In genomic region chr2:128026422-128027277, GRCh38 we compare ENCODE assay signal across 8 cellular contexts. TPM values are rescaled to one million over a fixed set of nuclear protein-coding genes. Genes with fewer than 3 reads are reported as not detected.
A peak's percentile ranks its signal among the peaks of the same experiment; 100 is the strongest.
DNase-seq lines count a peak whose midpoint lies in the region; ATAC-seq and TF ChIP-seq lines count a peak whose summit lies in the region.

No MANE protein-coding gene starts in this region.

- H3K4ac ChIP-seq in neuronal stem cell (ENCODE audit: low read length) = no peak overlapping the region

- peak overlapping the region; percentile 54 to 78 (median 72); a peak in 21 of 22 replicates for H3K27ac ChIP-seq in BLaER1 treated with 17β-estradiol and CSF1 and Interleukin-3, amounts not matched to agents 10 nM and 100 nM
- H3K27ac ChIP-seq in Peyer's patch = peak overlapping the region; percentile 96 to 98 (median 97)
- peak overlapping the region; percentile 84 for H3K27ac ChIP-seq in epithelial cell of prostate
- no peak overlapping the region for H3K27ac ChIP-seq in neuronal stem cell (replicated peaks; ENCODE audit: low read length)

- H4K91ac ChIP-seq in neuronal stem cell (ENCODE audit: low read depth, low read length, poor library complexity) = no peak overlapping the region

- peaks cover 7 to 36% (median 25%) of the 10 kb centered on the region in 11 experiments; a peak in 17 of 22 replicates for H4K20me1 ChIP-seq in BLaER1 treated with 17β-estradiol and CSF1 and Interleukin-3, amounts not matched to agents 10 nM and 100 nM

- H4K8ac ChIP-seq in neuronal stem cell (ENCODE audit: low read depth, low read length) = no peak overlapping the region

- no peaks in the 10 kb centered on the region for H3K27me3 ChIP-seq in BLaER1 treated with 17β-estradiol and CSF1 and Interleukin-3, amounts not matched to agents 10 nM and 100 nM
- H3K27me3 ChIP-seq in Peyer's patch = no peaks in the 10 kb centered on the region
- H3K27me3 ChIP-seq in neuronal stem cell (ENCODE audit: control insufficient read depth in 3 of 3, insufficient read depth in 3 of 3, low read depth in 1 of 3, low read length in 3 of 3) = peaks cover 0 to 17% (median 8%) of the 10 kb centered on the region in 3 experiments

- DNase-seq in Peyer's patch = no peak
- no peak for DNase-seq in epithelial cell of prostate (ENCODE audit: low read depth, low spot score)
- peak; percentile 5 for DNase-seq in neuronal stem cell (ENCODE audit: low spot score)
- DNase-seq in NCI-H2196 treated with DMSO at 0.1 percent for 48 hours (lab: John Stamatoyannopoulos, UW; ENCODE audit: unreplicated experiment) = no peak
- no peak for DNase-seq in A172 (ENCODE audit: low spot score)

- H2BK12ac ChIP-seq in neuronal stem cell (ENCODE audit: low read length) = no peak overlapping the region

- H3K4me3 ChIP-seq in BLaER1 treated with 17β-estradiol and CSF1 and Interleukin-3, amounts not matched to agents 10 nM and 100 nM = peak overlapping the region; percentile 81 to 98 (median 96)
- H3K4me3 ChIP-seq in Peyer's patch (peak overlapping the region; percentile 84 to 99 (median 92)), neuronal stem cell (ENCODE audit: low read length in 2 of 2) (peak overlapping the region; percentile 91 to 98)

- no peak overlapping the region for H3K23ac ChIP-seq in neuronal stem cell (ENCODE audit: low read depth, low read length, poor library complexity)

- no peak overlapping the region for H2BK120ac ChIP-seq in neuronal stem cell (ENCODE audit: low read depth, low read length)

- WGBS in neuronal stem cell (ENCODE audit: extremely low coverage in 2 of 2, insufficient read length in 2 of 2, insufficient replicate concordance in 1 of 2), 2 donors = no CpG with 5 or more reads among the region's 57 CpGs

- H2AK5ac ChIP-seq in neuronal stem cell (ENCODE audit: low read depth, low read length) = no peak overlapping the region

- peak overlapping the region; percentile 82 for H3K18ac ChIP-seq in neuronal stem cell (ENCODE audit: low read length)

- H3K4me2 ChIP-seq in BLaER1 treated with 17β-estradiol and CSF1 and Interleukin-3, amounts not matched to agents 10 nM and 100 nM = peak overlapping the region; percentile 84 to 98 (median 92)
- H3K4me2 ChIP-seq in neuronal stem cell (ENCODE audit: insufficient read depth, low read length, poor library complexity, severe bottlenecking) = peak overlapping the region; percentile 79

- H3K36me3 ChIP-seq in BLaER1 treated with 17β-estradiol and CSF1 and Interleukin-3, amounts not matched to agents 10 nM and 100 nM = peaks cover 15 to 41% (median 30%) of the 10 kb centered on the region in 11 experiments; a peak in 21 of 22 replicates
- H3K36me3 ChIP-seq in Peyer's patch = peaks cover 0 to 4% (median 0%) of the 10 kb centered on the region in 3 donors
- peaks cover 3 to 38% of the 10 kb centered on the region in 2 donors for H3K36me3 ChIP-seq in neuronal stem cell (replicated peaks in 1 of 2; ENCODE audit: control insufficient read depth in 2 of 2, insufficient read depth in 2 of 2, low read length in 2 of 2)

- H3K9me3 ChIP-seq in BLaER1 treated with 17β-estradiol and CSF1 and Interleukin-3, amounts not matched to agents 10 nM and 100 nM (replicated peaks in 1 of 11) = peaks cover 5 to 10% (median 7%) of the 10 kb centered on the region in 11 experiments; a peak in 21 of 22 replicates
- H3K9me3 ChIP-seq in Peyer's patch (no peaks in the 10 kb centered on the region), neuronal stem cell (replicated peaks in 1 of 2; ENCODE audit: control insufficient read depth in 2 of 2, insufficient read depth in 1 of 2, low read depth in 1 of 2, low read length in 2 of 2) (peaks cover 0 to 1% of the 10 kb centered on the region in 2 donors)

- ATAC-seq in GM19463 (IDR thresholded peaks at IDR 0.05; ENCODE audit: unreplicated experiment) (peak; percentile 0), HG03280 (IDR thresholded peaks at IDR 0.05; ENCODE audit: unreplicated experiment) (no peak)

- peak in 1 of 6 experiments; percentile 2 for TF ChIP-seq CTCF in Peyer's patch (IDR thresholded peaks at IDR 0.05)

- H3K4me1 ChIP-seq in BLaER1 treated with 17β-estradiol and CSF1 and Interleukin-3, amounts not matched to agents 10 nM and 100 nM = peaks cover 17 to 30% (median 21%) of the 10 kb centered on the region in 10 experiments
- H3K4me1 ChIP-seq in Peyer's patch (peaks cover 0 to 16% (median 5%) of the 10 kb centered on the region in 4 donors), neuronal stem cell (ENCODE audit: control insufficient read depth in 2 of 2, insufficient read depth in 1 of 2, low read depth in 1 of 2, low read length in 2 of 2) (peaks cover 4 to 8% of the 10 kb centered on the region in 2 donors)

- peak overlapping the region; percentile 80 to 95 (median 90) for H3K9ac ChIP-seq in BLaER1 treated with 17β-estradiol and CSF1 and Interleukin-3, amounts not matched to agents 10 nM and 100 nM
- H3K9ac ChIP-seq in neuronal stem cell (ENCODE audit: low read depth, low read length, poor library complexity) = peak overlapping the region; percentile 92

- H2BK5ac ChIP-seq in neuronal stem cell (ENCODE audit: low read length) = no peak overlapping the region

- TF ChIP-seq POLR2A in Peyer's patch (IDR thresholded peaks at IDR 0.05) = peak in 1 of 2 donors; percentile 12

- peaks cover 3% of the 10 kb centered on the region for H3K79me1 ChIP-seq in neuronal stem cell (ENCODE audit: low read depth, low read length)

- no peak overlapping the region for H2BK15ac ChIP-seq in neuronal stem cell (ENCODE audit: low read length)

- H3K14ac ChIP-seq in neuronal stem cell (ENCODE audit: low read length) = no peak overlapping the region

- H2AFZ ChIP-seq in neuronal stem cell (ENCODE audit: low read length) = peak overlapping the region; percentile 89

RNA-seq across cellular contexts. Expression of gene SAP130, which starts 1.2 kb away (rescaled TPM):
- 10 to 100 TPM in 3 of 4 donors, 1 to 10 TPM in 1; 9.3 to 20.4 (median 15.6) TPM for total RNA-seq in Peyer's patch
- polyA plus RNA-seq in neuronal stem cell (2013, experiment 1 of 2) = 26.2 TPM
- polyA plus RNA-seq in neuronal stem cell (2013, experiment 2 of 2) = 26.2 TPM
- total RNA-seq in A172 (2014; rRNA removed; shearing (Covaris generic)) = 11.1 and 15.2 TPM in 2 replicates
